Comparison of ENCODE assay signal across 1 cellular context in the genomic region with DNA sequence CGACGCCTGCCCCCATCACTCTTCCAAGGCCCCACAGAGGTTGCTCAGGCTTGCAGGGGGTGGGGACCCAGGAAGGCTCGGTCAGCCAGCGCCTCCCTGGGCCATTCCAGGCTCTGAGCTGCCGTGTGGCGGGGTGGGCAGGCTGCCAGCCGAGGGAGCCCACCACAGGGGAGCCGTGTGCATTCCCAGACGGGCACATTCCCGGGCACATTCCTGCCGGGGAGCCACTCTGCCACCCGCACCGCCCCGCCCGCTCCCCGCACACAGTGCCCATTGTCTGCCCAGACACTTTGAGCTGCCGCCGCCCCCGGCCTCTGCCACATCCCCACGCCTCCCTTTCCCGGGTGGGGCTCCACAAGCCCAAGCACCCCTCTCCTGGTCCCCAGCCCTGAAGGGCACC.
TF ChIP-seq lines count a peak whose summit lies in the region.

No MANE protein-coding gene starts in this region.

TF ChIP-seq in HepG2, 621 proteins besides CTCF, POLR2A, EP300 and RAD21 (continued from another document):
- TF ChIP-seq ARNT (IDR thresholded peaks at IDR 0.05) (no peak), KAT8 (CRISPR knock-in tag; IDR thresholded peaks at IDR 0.05) (no peak), ZNF816 (CRISPR knock-in tag; IDR thresholded peaks at IDR 0.05; ENCODE audit: borderline replicate concordance) (no peak), ZBTB33 (CRISPR knock-in tag; IDR thresholded peaks at IDR 0.05) (peak; percentile 71), ZKSCAN8 (CRISPR knock-in tag; IDR thresholded peaks at IDR 0.05; ENCODE audit: borderline replicate concordance) (0 out of 2 replicates have a peak, but pooled peaks have one; percentile 3), SOX13 (IDR thresholded peaks at IDR 0.05) (no peak), SOX13 (CRISPR knock-in tag; conservative IDR thresholded peaks at IDR 0.05 in 1 of 2, IDR thresholded peaks at IDR 0.05 in 1 of 2) (peak in 1 of 2 experiments; percentile 11; a peak in 1 of 4 replicates), ZNF30 (CRISPR knock-in tag; IDR thresholded peaks at IDR 0.05) (no peak), ERF (CRISPR knock-in tag; IDR thresholded peaks at IDR 0.05) (no peak), ZNF264 (CRISPR knock-in tag; IDR thresholded peaks at IDR 0.05) (no peak), XRCC5 (optimal IDR thresholded peaks at IDR 0.05; ENCODE audit: low read length) (no peak), ZNF670 (CRISPR knock-in tag; IDR thresholded peaks at IDR 0.05; ENCODE audit: borderline replicate concordance) (no peak), ZNF263 (CRISPR knock-in tag; IDR thresholded peaks at IDR 0.05) (no peak), GTF2F1 (IDR thresholded peaks at IDR 0.05; ENCODE audit: low read length) (no peak), ZNF777 (CRISPR knock-in tag; IDR thresholded peaks at IDR 0.05) (0 out of 2 replicates have a peak, but pooled peaks have one; percentile 9), SIX4 (CRISPR knock-in tag; IDR thresholded peaks at IDR 0.05) (no peak), FOSL2 (CRISPR knock-in tag; IDR thresholded peaks at IDR 0.05) (no peak), ZNF12 (CRISPR knock-in tag; IDR thresholded peaks at IDR 0.05) (no peak)
- TF ChIP-seq, protein P1, sequence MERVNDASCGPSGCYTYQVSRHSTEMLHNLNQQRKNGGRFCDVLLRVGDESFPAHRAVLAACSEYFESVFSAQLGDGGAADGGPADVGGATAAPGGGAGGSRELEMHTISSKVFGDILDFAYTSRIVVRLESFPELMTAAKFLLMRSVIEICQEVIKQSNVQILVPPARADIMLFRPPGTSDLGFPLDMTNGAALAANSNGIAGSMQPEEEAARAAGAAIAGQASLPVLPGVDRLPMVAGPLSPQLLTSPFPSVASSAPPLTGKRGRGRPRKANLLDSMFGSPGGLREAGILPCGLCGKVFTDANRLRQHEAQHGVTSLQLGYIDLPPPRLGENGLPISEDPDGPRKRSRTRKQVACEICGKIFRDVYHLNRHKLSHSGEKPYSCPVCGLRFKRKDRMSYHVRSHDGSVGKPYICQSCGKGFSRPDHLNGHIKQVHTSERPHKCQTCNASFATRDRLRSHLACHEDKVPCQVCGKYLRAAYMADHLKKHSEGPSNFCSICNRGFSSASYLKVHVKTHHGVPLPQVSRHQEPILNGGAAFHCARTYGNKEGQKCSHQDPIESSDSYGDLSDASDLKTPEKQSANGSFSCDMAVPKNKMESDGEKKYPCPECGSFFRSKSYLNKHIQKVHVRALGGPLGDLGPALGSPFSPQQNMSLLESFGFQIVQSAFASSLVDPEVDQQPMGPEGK (CRISPR knock-in tag; IDR thresholded peaks at IDR 0.05): peak; percentile 37; the same call in 1 of the 2 replicates
TF ChIP-seq in HepG2: peak in this region for 9.
